10 cellular contexts compared by ENCODE assay signal in genomic region chr4:143907811-143908210, GRCh38. TPM values are rescaled to one million over a fixed set of nuclear protein-coding genes. Genes with fewer than 3 reads are reported as not detected.
DNase-seq lines count a peak whose midpoint lies in the region; ATAC-seq and TF ChIP-seq lines count a peak whose summit lies in the region.
"Not testable (repeated sequence)": the region's sequence is repeated elsewhere in the genome, so short reads cannot be mapped to it uniquely, and the experiment has no call there.
"Had no signal": no experiment of that assay in that cellular context is flagged by ENCODE, and none has a peak within 500 bp of the region (broad histone marks: within the 10 kb centered on the region; RNA-seq: fewer than 3 reads in every experiment).

No MANE protein-coding gene starts in this region.

- H3K4me3 ChIP-seq in fibroblast of the aortic adventitia (ENCODE audit: low read depth, low read length), result not testable (repeated sequence)

- peak; percentile 59 for ATAC-seq in GM21825 (IDR thresholded peaks at IDR 0.05; ENCODE audit: unreplicated experiment)
- peak; percentile 58 for ATAC-seq in HG03432 (IDR thresholded peaks at IDR 0.05; ENCODE audit: unreplicated experiment)
- ATAC-seq in activated T-cell treated with anti-CD3 and anti-CD28 coated beads, Interleukin-2, amount 50 U/mL, for 72 hours (replicated peaks in 1 of 2), result peak; percentile 53 to 65

- in situ Hi-C loops in ACHN (cut with HindIII; ENCODE audit: low pct_ligation_motif_present, low pct_unique_long_range_greater_than_20kb, low sequenced_read_pairs), result not testable (repeated sequence)
- in situ Hi-C loops in GM13977 (cut with MboI; ENCODE audit: low pct_unique_long_range_greater_than_20kb, low sequenced_read_pairs, unreplicated experiment), result loop anchor here (25.0 kb wide), 1 partner anchor 346 kb away; no protein-coding TSS in a partner anchor

- H3K4me3 Mint-ChIP-seq in activated T-cell treated with anti-CD3 and anti-CD28 coated beads, Interleukin-2, amount 50 U/mL, for 72 hours; nephron: not testable (repeated sequence)

- DNase-seq in ACHN (peak; percentile 9), GM13977 (ENCODE audit: low spot score) (peak; percentile 7), NCI-H510A treated with DMSO at 0.1 percent for 48 hours (lab: John Stamatoyannopoulos, UW) (peak; percentile 32)
- peak; percentile 3 to 14 for DNase-seq in activated T-cell treated with anti-CD3 and anti-CD28 coated beads, Interleukin-2, amount 50 U/mL, for 72 hours
- not testable (repeated sequence) for DNase-seq in fibroblast of the aortic adventitia (ENCODE audit: low read depth)

- TF ChIP-seq CTCF in GM13977 (IDR thresholded peaks at IDR 0.05; ENCODE audit: extremely low read depth, insufficient read depth, missing control alignments) (peak; percentile 56), fibroblast of the aortic adventitia (IDR thresholded peaks at IDR 0.05; ENCODE audit: insufficient read depth, low read length) (peak; percentile 33), nephron (IDR thresholded peaks at IDR 0.05; ENCODE audit: unreplicated experiment in 3 of 3) (peak; percentile 30 to 54 (median 31))

- H3K36me3 Mint-ChIP-seq in activated T-cell treated with anti-CD3 and anti-CD28 coated beads, Interleukin-2, amount 50 U/mL, for 72 hours (ENCODE audit: insufficient read depth in 2 of 2); nephron (ENCODE audit: low read depth): not testable (repeated sequence)

- H3K27me3 Mint-ChIP-seq in activated T-cell treated with anti-CD3 and anti-CD28 coated beads, Interleukin-2, amount 50 U/mL, for 72 hours (ENCODE audit: low read depth); nephron (ENCODE audit: low read depth): not testable (repeated sequence)

- H3K4me1 Mint-ChIP-seq in activated T-cell treated with anti-CD3 and anti-CD28 coated beads, Interleukin-2, amount 50 U/mL, for 72 hours (ENCODE audit: low read depth), result peaks cover 10% of the 10 kb centered on the region
- not testable (repeated sequence) for H3K4me1 Mint-ChIP-seq in nephron

- not testable (repeated sequence) for H3K27ac Mint-ChIP-seq in activated T-cell treated with anti-CD3 and anti-CD28 coated beads, Interleukin-2, amount 50 U/mL, for 72 hours
- peak overlapping the region in 1 of 3 experiments; percentile 57 for H3K27ac Mint-ChIP-seq in nephron

- not testable (repeated sequence) for H3K9me3 Mint-ChIP-seq in activated T-cell treated with anti-CD3 and anti-CD28 coated beads, Interleukin-2, amount 50 U/mL, for 72 hours; nephron

RNA-seq across cellular contexts. Expression of gene GYPE, which starts 2.5 kb away (rescaled TPM):
- under 1 TPM; 0.46 to 0.79 TPM for total RNA-seq in activated T-cell treated with anti-CD3 and anti-CD28 coated beads, Interleukin-2, amount 50 U/mL, for 72 hours
- total RNA-seq in fibroblast of the aortic adventitia (ENCODE audit: low replicate concordance), result 3.1 TPM in 1 of 2 replicates, not detected in the other
- total RNA-seq: esophagus mucosa; T-helper 1 cell treated with Interleukin-12 subunit alpha and Interleukin-12 subunit beta and Interleukin-4 antibody, amounts not matched to agents 30 ng/mL and 1 ng/mL, for 36 hours had no signal
